ENCODE assay signal across 24 cellular contexts in genomic region chr10:122856902-122857301, GRCh38. TPM values are rescaled to one million over a fixed set of nuclear protein-coding genes. Genes with fewer than 3 reads are reported as not detected.
"Had no signal": no experiment of that assay in that cellular context is flagged by ENCODE, and none has a peak within 500 bp of the region (broad histone marks: within the 10 kb centered on the region; RNA-seq: fewer than 3 reads in every experiment).

No MANE protein-coding gene starts in this region.

- H3K4me3 ChIP-seq: lower lobe of right lung, ovary, psoas muscle, right lobe of liver, stomach had no signal

- H3K27me3 Mint-ChIP-seq: activated CD4-positive, alpha-beta T cell treated with anti-CD3 and anti-CD28 coated beads, Interleukin-2, amount 10 ng/mL, durations not matched to agents 7 days and 5 days; activated naive CD4-positive, alpha-beta T cell treated with anti-CD3 and anti-CD28 coated beads, Interleukin-2, amount 10 ng/mL, durations not matched to agents 7 days and 5 days; central memory CD8-positive, alpha-beta T cell had no signal

- ATAC-seq: activated CD8-positive, alpha-beta T cell treated with anti-CD3 and anti-CD28 coated beads, Interleukin-2, amount 10 ng/mL, durations not matched to agents 7 days and 5 days; left cardiac atrium; lower lobe of right lung; natural killer cell; psoas muscle; right lobe of liver; stimulated activated effector memory CD8-positive, alpha-beta T cell treated with anti-CD3 and anti-CD28 coated beads, Interleukin-12 subunit alpha, Interleukin-12 subunit beta, amount 100 ng/mL, for 72 hours had no signal

- H3K9me3 Mint-ChIP-seq: activated CD4-positive, alpha-beta T cell treated with anti-CD3 and anti-CD28 coated beads, Interleukin-2, amount 10 ng/mL, durations not matched to agents 7 days and 5 days; activated naive CD4-positive, alpha-beta T cell treated with anti-CD3 and anti-CD28 coated beads, Interleukin-2, amount 10 ng/mL, durations not matched to agents 7 days and 5 days; central memory CD8-positive, alpha-beta T cell; natural killer cell; stimulated activated effector memory CD8-positive, alpha-beta T cell treated with anti-CD3 and anti-CD28 coated beads, Interleukin-12 subunit alpha, Interleukin-12 subunit beta, amount 100 ng/mL, for 72 hours; type B pancreatic cell had no signal

- DNase-seq: activated CD4-positive, alpha-beta T cell treated with anti-CD3 and anti-CD28 coated beads, Interleukin-2, amount 10 ng/mL, durations not matched to agents 7 days and 5 days; activated CD4-positive, CD25-positive, alpha-beta regulatory T cell; activated CD8-positive, alpha-beta memory T cell treated with anti-CD3 and anti-CD28 coated beads, Interleukin-2, amount 50 U/mL, for 48 hours; activated CD8-positive, alpha-beta T cell treated with anti-CD3 and anti-CD28 coated beads, Interleukin-2, amount 10 ng/mL, durations not matched to agents 7 days and 5 days; activated effector memory CD4-positive, alpha-beta T cell treated with Interleukin-2 at 50 U/mL for 16 hours; activated naive CD4-positive, alpha-beta T cell treated with anti-CD3 and anti-CD28 coated beads, Interleukin-2, amount 10 ng/mL, durations not matched to agents 7 days and 5 days; activated T-cell treated with anti-CD3 and anti-CD28 coated beads, Interleukin-2, amount 50 U/mL, for 48 hours; aorta; brain microvascular endothelial cell; cortex of kidney; left cardiac atrium; lower lobe of right lung; natural killer cell; ovary; psoas muscle; right lobe of liver; stimulated activated CD4-positive, alpha-beta T cell treated with anti-CD3 and anti-CD28 coated beads, Interleukin-4, amount 100 ng/mL, for 24 hours; stomach; T-helper 9 cell had no signal

- H3K27ac Mint-ChIP-seq: activated CD4-positive, alpha-beta T cell treated with anti-CD3 and anti-CD28 coated beads, Interleukin-2, amount 10 ng/mL, durations not matched to agents 7 days and 5 days; activated CD8-positive, alpha-beta T cell treated with anti-CD3 and anti-CD28 coated beads, Interleukin-2, amount 10 ng/mL, durations not matched to agents 7 days and 5 days; activated naive CD4-positive, alpha-beta T cell treated with anti-CD3 and anti-CD28 coated beads, Interleukin-2, amount 10 ng/mL, durations not matched to agents 7 days and 5 days; stimulated activated effector memory CD8-positive, alpha-beta T cell treated with anti-CD3 and anti-CD28 coated beads, Interleukin-12 subunit alpha, Interleukin-12 subunit beta, amount 100 ng/mL, for 72 hours; type B pancreatic cell had no signal

- H3K4me3 Mint-ChIP-seq: activated CD4-positive, alpha-beta T cell treated with anti-CD3 and anti-CD28 coated beads, Interleukin-2, amount 10 ng/mL, durations not matched to agents 7 days and 5 days; activated CD8-positive, alpha-beta T cell treated with anti-CD3 and anti-CD28 coated beads, Interleukin-2, amount 10 ng/mL, durations not matched to agents 7 days and 5 days; activated naive CD4-positive, alpha-beta T cell treated with anti-CD3 and anti-CD28 coated beads, Interleukin-2, amount 10 ng/mL, durations not matched to agents 7 days and 5 days; central memory CD8-positive, alpha-beta T cell; natural killer cell; stimulated activated effector memory CD8-positive, alpha-beta T cell treated with anti-CD3 and anti-CD28 coated beads, Interleukin-12 subunit alpha, Interleukin-12 subunit beta, amount 100 ng/mL, for 72 hours; type B pancreatic cell had no signal

- H3K36me3 Mint-ChIP-seq: natural killer cell, type B pancreatic cell had no signal

RNA-seq across cellular contexts. Expression of gene FAM24A, which starts 53.5 kb away (rescaled TPM):
- total RNA-seq: activated CD4-positive, alpha-beta T cell treated with anti-CD3 and anti-CD28 coated beads, Interleukin-2, amount 10 ng/mL, durations not matched to agents 7 days and 5 days; activated CD8-positive, alpha-beta T cell treated with anti-CD3 and anti-CD28 coated beads, Interleukin-2, amount 10 ng/mL, durations not matched to agents 7 days and 5 days; aorta; glomerular endothelial cell; left cardiac atrium; lower lobe of right lung; natural killer cell; ovary; psoas muscle; right lobe of liver; stomach; temporal lobe had no signal
